24 cellular contexts compared by ENCODE assay signal in genomic region chr5:96967400-96967799, GRCh38. TPM values are rescaled to one million over a fixed set of nuclear protein-coding genes. Genes with fewer than 3 reads are reported as not detected.
DNase-seq lines count a peak whose midpoint lies in the region; ATAC-seq, FAIRE-seq and TF ChIP-seq lines count a peak whose summit lies in the region.
"Had no signal": no experiment of that assay in that cellular context is flagged by ENCODE, and none has a peak within 500 bp of the region (broad histone marks: within the 10 kb centered on the region; RNA-seq: fewer than 3 reads in every experiment).

No MANE protein-coding gene starts in this region.

- H3K27me3 Mint-ChIP-seq in activated CD4-positive, alpha-beta T cell treated with anti-CD3 and anti-CD28 coated beads for 36 hours = no peaks in the 10 kb centered on the region
- H3K27me3 Mint-ChIP-seq in activated CD4-positive, alpha-beta T cell treated with anti-CD3 and anti-CD28 coated beads, Interleukin-2, amount 10 ng/mL, durations not matched to agents 7 days and 5 days = no peaks in the 10 kb centered on the region
- H3K27me3 Mint-ChIP-seq: activated naive CD8-positive, alpha-beta T cell treated with anti-CD3 and anti-CD28 coated beads, Interleukin-2, amount 10 ng/mL, durations not matched to agents 7 days and 5 days; activated T-cell treated with anti-CD3 and anti-CD28 coated beads, Interleukin-2, amount 50 U/mL, for 24 hours; brain; dendritic cell treated with granulocyte-macrophage colony-stimulating factor and Interleukin-4, amounts not matched to agents 40 ng/mL and 50 ng/mL, for 4 days had no signal

- H3K9me3 Mint-ChIP-seq in activated CD4-positive, alpha-beta T cell treated with anti-CD3 and anti-CD28 coated beads for 36 hours (ENCODE audit: low read depth) = peaks cover 5% of the 10 kb centered on the region
- no peaks in the 10 kb centered on the region for H3K9me3 Mint-ChIP-seq in activated CD4-positive, alpha-beta T cell treated with anti-CD3 and anti-CD28 coated beads, Interleukin-2, amount 10 ng/mL, durations not matched to agents 7 days and 5 days
- H3K9me3 Mint-ChIP-seq: brain; dendritic cell treated with granulocyte-macrophage colony-stimulating factor and Interleukin-4, amounts not matched to agents 40 ng/mL and 50 ng/mL, for 4 days had no signal

- H3K36me3 Mint-ChIP-seq in activated CD4-positive, alpha-beta T cell treated with anti-CD3 and anti-CD28 coated beads for 36 hours (ENCODE audit: low read depth) = peaks cover 14% of the 10 kb centered on the region
- peaks cover 58% of the 10 kb centered on the region for H3K36me3 Mint-ChIP-seq in activated CD4-positive, alpha-beta T cell treated with anti-CD3 and anti-CD28 coated beads, Interleukin-2, amount 10 ng/mL, durations not matched to agents 7 days and 5 days (ENCODE audit: low read depth)

- H3K4me3 ChIP-seq in Karpas-422 (ENCODE audit: low read length) = no peak overlapping the region
- H3K4me3 ChIP-seq in bronchial epithelial cell (ENCODE audit: low read depth, low read length) = no peak overlapping the region
- no peak overlapping the region for H3K4me3 ChIP-seq in psoas muscle
- H3K4me3 ChIP-seq: gastroesophageal sphincter, lower lobe of right lung, pancreas, suprapubic skin had no signal

- H3K4me1 Mint-ChIP-seq in activated CD4-positive, alpha-beta T cell treated with anti-CD3 and anti-CD28 coated beads for 36 hours = peaks cover 84% of the 10 kb centered on the region
- H3K4me1 Mint-ChIP-seq in activated CD4-positive, alpha-beta T cell treated with anti-CD3 and anti-CD28 coated beads, Interleukin-2, amount 10 ng/mL, durations not matched to agents 7 days and 5 days = peaks cover 73% of the 10 kb centered on the region

- H3K9ac ChIP-seq in Karpas-422 (ENCODE audit: low read length) = peak overlapping the region; percentile 31; the same call in 1 of the 2 replicates

- H3K27me3 ChIP-seq in Karpas-422 (ENCODE audit: low read length) = no peaks in the 10 kb centered on the region
- no peaks in the 10 kb centered on the region for H3K27me3 ChIP-seq in bronchial epithelial cell (ENCODE audit: control insufficient read depth, insufficient read depth, low read length)
- H3K27me3 ChIP-seq in psoas muscle (ENCODE audit: insufficient read depth in 3 of 3, low read length in 2 of 3) = no peaks in the 10 kb centered on the region
- H3K27me3 ChIP-seq: gastroesophageal sphincter, pancreas, suprapubic skin had no signal

- no peaks in the 10 kb centered on the region for H3K9me2 ChIP-seq in Karpas-422 (replicated peaks; ENCODE audit: insufficient read depth, low read length)

- no peak for DNase-seq in activated CD4-positive, alpha-beta T cell treated with anti-CD3 and anti-CD28 coated beads for 36 hours
- DNase-seq in activated CD4-positive, alpha-beta T cell treated with anti-CD3 and anti-CD28 coated beads, Interleukin-2, amount 10 ng/mL, durations not matched to agents 7 days and 5 days = no peak
- DNase-seq in Karpas-422 (no peak), bronchial epithelial cell (ENCODE audit: low read depth) (peak; percentile 35), psoas muscle (no peak), GM03348 (ENCODE audit: low spot score) (no peak), retina (no peak)
- no peak for DNase-seq in stimulated activated CD4-positive, alpha-beta T cell treated with anti-CD3 and anti-CD28 coated beads, Interleukin-4, amount 100 ng/mL, for 4 hours
- DNase-seq: activated CD4-positive, alpha-beta T cell treated with anti-CD3 and anti-CD28 coated beads, Interleukin-2, amount 50 U/mL, for 48 hours; activated naive CD8-positive, alpha-beta T cell treated with anti-CD3 and anti-CD28 coated beads, Interleukin-2, amount 10 ng/mL, durations not matched to agents 7 days and 5 days; activated T-cell treated with anti-CD3 and anti-CD28 coated beads, Interleukin-2, amount 50 U/mL, for 24 hours; erythroblast; lower lobe of right lung; NCI-H1417 treated with DMSO at 0.1 percent for 48 hours; NCI-H2171; OCI-M1; pancreas had no signal

- CTCF ChIA-PET in activated CD4-positive, alpha-beta T cell treated with anti-CD3 and anti-CD28 coated beads for 36 hours (lab: Charles Lee) = interaction anchor here (0.5 to 1.3 kb wide), 4 partner anchors 31 to 96 kb away, joined by 3 to 4 read pairs (median 4); partner anchors contain the start of gene LNPEP
- CTCF ChIA-PET in activated CD4-positive, alpha-beta T cell treated with anti-CD3 and anti-CD28 coated beads, Interleukin-2, amount 10 ng/mL, durations not matched to agents 7 days and 5 days (lab: Charles Lee) = interaction anchor here (0.6 kb wide), 1 partner anchor 41 kb away, joined by 3 read pairs; no protein-coding TSS in a partner anchor

- TF ChIP-seq CTCF in bronchial epithelial cell (IDR thresholded peaks at IDR 0.05; ENCODE audit: insufficient read depth, low read length, severe bottlenecking) (no peak), psoas muscle (IDR thresholded peaks at IDR 0.05) (no peak)

- H4K20me1 ChIP-seq in Karpas-422 (ENCODE audit: insufficient read depth, low read depth, low read length) = no peaks in the 10 kb centered on the region

- no peak overlapping the region for H3K4me3 Mint-ChIP-seq in activated CD4-positive, alpha-beta T cell treated with anti-CD3 and anti-CD28 coated beads for 36 hours
- no peak overlapping the region for H3K4me3 Mint-ChIP-seq in activated CD4-positive, alpha-beta T cell treated with anti-CD3 and anti-CD28 coated beads, Interleukin-2, amount 10 ng/mL, durations not matched to agents 7 days and 5 days
- H3K4me3 Mint-ChIP-seq: activated naive CD8-positive, alpha-beta T cell treated with anti-CD3 and anti-CD28 coated beads, Interleukin-2, amount 10 ng/mL, durations not matched to agents 7 days and 5 days; activated T-cell treated with anti-CD3 and anti-CD28 coated beads, Interleukin-2, amount 50 U/mL, for 24 hours; dendritic cell treated with granulocyte-macrophage colony-stimulating factor and Interleukin-4, amounts not matched to agents 40 ng/mL and 50 ng/mL, for 4 days had no signal

- H3K9me3 ChIP-seq in Karpas-422 (ENCODE audit: low read length) (no peaks in the 10 kb centered on the region), psoas muscle (no peaks in the 10 kb centered on the region)
- H3K9me3 ChIP-seq: gastroesophageal sphincter, lower lobe of right lung, pancreas, suprapubic skin had no signal

- WGBS in psoas muscle, 3 donors = 0 to 100% (median 96%) methylated on average over 1 of the region's 1 CpG

- H3K36me3 ChIP-seq in Karpas-422 (ENCODE audit: insufficient read depth, low read length) (no peaks in the 10 kb centered on the region), bronchial epithelial cell (ENCODE audit: control insufficient read depth, insufficient read depth, low read length) (no peaks in the 10 kb centered on the region), psoas muscle (ENCODE audit: insufficient read depth in 1 of 2, low read depth in 1 of 2) (no peaks in the 10 kb centered on the region)
- H3K36me3 ChIP-seq: gastroesophageal sphincter, lower lobe of right lung, pancreas, suprapubic skin had no signal

- no peak overlapping the region for H3K27ac Mint-ChIP-seq in activated CD4-positive, alpha-beta T cell treated with anti-CD3 and anti-CD28 coated beads for 36 hours
- H3K27ac Mint-ChIP-seq in activated CD4-positive, alpha-beta T cell treated with anti-CD3 and anti-CD28 coated beads, Interleukin-2, amount 10 ng/mL, durations not matched to agents 7 days and 5 days = no peak overlapping the region
- H3K27ac Mint-ChIP-seq: activated naive CD8-positive, alpha-beta T cell treated with anti-CD3 and anti-CD28 coated beads, Interleukin-2, amount 10 ng/mL, durations not matched to agents 7 days and 5 days; activated T-cell treated with anti-CD3 and anti-CD28 coated beads, Interleukin-2, amount 50 U/mL, for 24 hours; dendritic cell treated with granulocyte-macrophage colony-stimulating factor and Interleukin-4, amounts not matched to agents 40 ng/mL and 50 ng/mL, for 4 days had no signal

- intact Hi-C loops in activated CD4-positive, alpha-beta T cell treated with anti-CD3 and anti-CD28 coated beads for 36 hours (cut with DNase I, micrococcal nuclease) = loop anchor here (5.0 to 10.0 kb wide), 2 partner anchors 303 to 1095 kb away; partner anchors contain the start of gene CAST (in 1 of the 2)
- intact Hi-C loops in psoas muscle (cut with DNase I) = no loop called here

- H3K4me1 ChIP-seq in Karpas-422 (ENCODE audit: low read length) (peaks cover 65% of the 10 kb centered on the region), psoas muscle (peaks cover 66% of the 10 kb centered on the region)

- peak; percentile 50 for ATAC-seq in activated CD4-positive, alpha-beta T cell treated with anti-CD3 and anti-CD28 coated beads for 36 hours
- ATAC-seq in psoas muscle = no peak
- ATAC-seq: gastroesophageal sphincter had no signal

- no peak overlapping the region for H2AFZ ChIP-seq in Karpas-422 (ENCODE audit: low read length)

- peaks cover 97% of the 10 kb centered on the region for H3K79me2 ChIP-seq in Karpas-422 (ENCODE audit: low read length)

- peak overlapping the region; percentile 49 for H3K4me2 ChIP-seq in Karpas-422 (ENCODE audit: low read depth, low read length, poor library complexity, severe bottlenecking)

- POLR2A ChIA-PET in activated CD4-positive, alpha-beta T cell treated with anti-CD3 and anti-CD28 coated beads for 36 hours (lab: Charles Lee) = no interaction called here
- POLR2A ChIA-PET in activated CD4-positive, alpha-beta T cell treated with anti-CD3 and anti-CD28 coated beads, Interleukin-2, amount 10 ng/mL, durations not matched to agents 7 days and 5 days (lab: Charles Lee) = interaction anchor here (0.6 kb wide), 1 partner anchor 82 kb away, joined by 3 read pairs; no protein-coding TSS in a partner anchor

- FAIRE-seq in bronchial epithelial cell (lab: Jason Lieb, UNC) = no peak
- FAIRE-seq: A204.1, HTR-8/SVneo, pancreas had no signal

- H3K27ac ChIP-seq in Karpas-422 (ENCODE audit: low read length) (peak overlapping the region; percentile 63), psoas muscle (peak overlapping the region; percentile 51)
- H3K27ac ChIP-seq: C4-2B, lower lobe of right lung, pancreas, suprapubic skin had no signal

RNA-seq across cellular contexts. Expression of gene LNPEP, which starts 31.5 kb away (rescaled TPM):
- total RNA-seq in activated CD4-positive, alpha-beta T cell treated with anti-CD3 and anti-CD28 coated beads for 36 hours = 10 to 100 TPM; 45.8 to 46.7 TPM
- total RNA-seq in activated CD4-positive, alpha-beta T cell treated with anti-CD3 and anti-CD28 coated beads, Interleukin-2, amount 10 ng/mL, durations not matched to agents 7 days and 5 days = 10 to 100 TPM; 91.4 to 97.2 TPM
- 38.2 and 92.3 TPM in 2 replicates for total RNA-seq in Karpas-422 (2014; rRNA removed; shearing (Covaris generic); ENCODE audit: low replicate concordance)
- 29.8 and 30.3 TPM in 2 replicates for total RNA-seq in bronchial epithelial cell
- 10 to 100 TPM; 30.4 to 62.8 (median 45.4) TPM for total RNA-seq in psoas muscle
- polyA plus RNA-seq in psoas muscle = 10 to 100 TPM in 1 of 3 donors, 1 to 10 TPM in 2; 4.1 to 12.4 (median 4.3) TPM

Comparison
In these comparisons a context has a peak if more than half of its experiments do, and no peak if none do; other contexts are left out.
1. intact Hi-C loops: an anchor here in activated CD4-positive, alpha-beta T cell treated with anti-CD3 and anti-CD28 coated beads for 36 hours (5.0 to 10.0 kb wide); none called in psoas muscle.